In genomic region chr2:205556841-205557539, GRCh38 we compare ENCODE assay signal across 28 cellular contexts.
DNase-seq lines count a peak whose midpoint lies in the region; ATAC-seq, FAIRE-seq and TF ChIP-seq lines count a peak whose summit lies in the region.
"Had no signal": no experiment of that assay in that cellular context is flagged by ENCODE, and none has a peak within 500 bp of the region (broad histone marks: within the 10 kb centered on the region; RNA-seq: fewer than 3 reads in every experiment).

No MANE protein-coding gene starts in this region.

- no peaks in the 10 kb centered on the region for H3K4me1 ChIP-seq in HEK293 (ENCODE audit: control insufficient read depth, insufficient read depth, low read length)
- H3K4me1 ChIP-seq in K562 (replicated peaks in 1 of 2; ENCODE audit: control insufficient read depth in 2 of 2, insufficient read depth in 2 of 2, low read length in 2 of 2): no peaks in the 10 kb centered on the region
- H3K4me1 ChIP-seq: esophagus squamous epithelium, gastroesophageal sphincter, spleen, uterus had no signal

- H3K79me2 ChIP-seq in K562 (ENCODE audit: control insufficient read depth, insufficient read depth, low read length): no peaks in the 10 kb centered on the region

- ATAC-seq in K562: no peak
- ATAC-seq: gastroesophageal sphincter; naive thymus-derived CD4-positive, alpha-beta T cell; SK-N-SH treated with all-trans-retinoic acid at 6 μM for 48 hours; stimulated activated memory B cell treated with anti-CD40 and anti-IgM and Interleukin-4, amounts not matched to agents 10 μg/mL and 1 μg/mL and 100 μg/mL, for 72 hours had no signal

- H3K36me3 ChIP-seq in HEK293 (ENCODE audit: control insufficient read depth in 2 of 2, insufficient read depth in 1 of 2, low read length in 2 of 2) (no peaks in the 10 kb centered on the region), K562 (ENCODE audit: control insufficient read depth, insufficient read depth, low read length) (no peaks in the 10 kb centered on the region)
- H3K36me3 ChIP-seq: cardiac muscle cell, esophagus squamous epithelium, spleen, uterus, WERI-Rb-1 had no signal

- TF ChIP-seq POLR2A in K562 (conservative IDR thresholded peaks at IDR 0.05): no peak

- BruUV-seq in K562 (replicated peaks; lab: Mats Ljungman, UMichigan): no TSS peak

- no peak overlapping the region for H2AFZ ChIP-seq in K562 (ENCODE audit: low read depth, low read length)

- WGBS in K562 (ENCODE audit: insufficient coverage, low coverage, missing lambda C conversion rate): 4% methylated on average over 18 of the region's 18 CpGs

- FAIRE-seq in K562 (lab: Jason Lieb, UNC): no peak

- H3K4me3 Mint-ChIP-seq in nephron progenitor cell: peak overlapping the region; percentile 10
- H3K4me3 Mint-ChIP-seq: activated naive CD4-positive, alpha-beta T cell treated with anti-CD3 and anti-CD28 coated beads, Interleukin-2, amount 50 U/mL, for 24 hours; activated T-helper 1 cell treated with anti-CD3 and anti-CD28 coated beads, Interleukin-12 subunit alpha, Interleukin-12 subunit beta, Interleukin-2, Interleukin-4 antibody, amounts not matched to agents 30 ng/mL and 10 ng/mL and 1 ng/mL, durations not matched to agents 14 hours and 24 hours and 36 hours; mesothelial cell of epicardium; naive thymus-derived CD4-positive, alpha-beta T cell; stimulated activated memory B cell treated with anti-CD40 and anti-IgM and Interleukin-4, amounts not matched to agents 10 μg/mL and 1 μg/mL and 100 μg/mL, for 72 hours had no signal

- no peak overlapping the region for H3K27ac ChIP-seq in HEK293 (ENCODE audit: extremely low read depth, low read depth, low read length)
- no peak overlapping the region for H3K27ac ChIP-seq in K562 (ENCODE audit: extremely low read depth, low read depth, low read length)
- H3K27ac ChIP-seq: cardiac muscle cell, esophagus squamous epithelium, gastroesophageal sphincter, RWPE1, spleen, uterus, WERI-Rb-1 had no signal

- no peaks in the 10 kb centered on the region for H3K36me3 Mint-ChIP-seq in nephron progenitor cell (ENCODE audit: low read depth)
- H3K36me3 Mint-ChIP-seq: activated naive CD4-positive, alpha-beta T cell treated with anti-CD3 and anti-CD28 coated beads, Interleukin-2, amount 50 U/mL, for 24 hours; mesothelial cell of epicardium; naive thymus-derived CD4-positive, alpha-beta T cell; stimulated activated memory B cell treated with anti-CD40 and anti-IgM and Interleukin-4, amounts not matched to agents 10 μg/mL and 1 μg/mL and 100 μg/mL, for 72 hours had no signal

- H3K4me1 Mint-ChIP-seq in nephron progenitor cell: peaks cover 58% of the 10 kb centered on the region
- H3K4me1 Mint-ChIP-seq: activated naive CD4-positive, alpha-beta T cell treated with anti-CD3 and anti-CD28 coated beads, Interleukin-2, amount 50 U/mL, for 24 hours; naive thymus-derived CD4-positive, alpha-beta T cell; stimulated activated memory B cell treated with anti-CD40 and anti-IgM and Interleukin-4, amounts not matched to agents 10 μg/mL and 1 μg/mL and 100 μg/mL, for 72 hours had no signal

- no peaks in the 10 kb centered on the region for H3K9me3 Mint-ChIP-seq in nephron progenitor cell
- H3K9me3 Mint-ChIP-seq: activated naive CD4-positive, alpha-beta T cell treated with anti-CD3 and anti-CD28 coated beads, Interleukin-2, amount 50 U/mL, for 24 hours; activated T-helper 1 cell treated with anti-CD3 and anti-CD28 coated beads, Interleukin-12 subunit alpha, Interleukin-12 subunit beta, Interleukin-2, Interleukin-4 antibody, amounts not matched to agents 30 ng/mL and 10 ng/mL and 1 ng/mL, durations not matched to agents 14 hours and 24 hours and 36 hours; mesothelial cell of epicardium; naive thymus-derived CD4-positive, alpha-beta T cell; stimulated activated memory B cell treated with anti-CD40 and anti-IgM and Interleukin-4, amounts not matched to agents 10 μg/mL and 1 μg/mL and 100 μg/mL, for 72 hours had no signal

- H3K4me2 ChIP-seq in K562 (ENCODE audit: insufficient read depth, low read length): no peak overlapping the region

- DNase-seq in DMS79 treated with DMSO at 0.1 percent for 48 hours (lab: John Stamatoyannopoulos, UW): peak; percentile 85
- no peak for DNase-seq in K562 (ENCODE audit: extremely low read depth in 1 of 4, low spot score in 3 of 4)
- peak; percentile 12 for DNase-seq in nephron progenitor cell
- no peak for DNase-seq in activated CD4-positive, alpha-beta T cell treated with anti-CD3 and anti-CD28 coated beads, Interleukin-2, amount 50 U/mL, for 48 hours
- DNase-seq in AG08396 (ENCODE audit: low spot score): no peak
- no peak for DNase-seq in T1000 (lab: John Stamatoyannopoulos, UW)
- DNase-seq: activated CD4-positive, alpha-beta T cell treated with anti-CD3 and anti-CD28 coated beads, Interleukin-2, amount 50 U/mL, for 1 hour; anterior cingulate cortex; cortex of kidney; esophagus squamous epithelium; KG1; MM.1S; naive thymus-derived CD4-positive, alpha-beta T cell; NCI-H1436; NCI-H526; spleen; stimulated activated CD4-positive, alpha-beta T cell treated with anti-CD3 and anti-CD28 coated beads, Interleukin-2, amount 100 ng/mL, for 48 hours; uterus; WERI-Rb-1 had no signal

- POLR2A ChIA-PET in HEK293 (lab: Yijun Ruan, JAX) (no interaction called here), K562 (lab: Yijun Ruan, JAX) (interaction anchor here (0.7 to 0.9 kb wide), 2 partner anchors 231 to 691 kb away, joined by 3 read pairs; no protein-coding TSS in a partner anchor)

- intact Hi-C loops in K562 (cut with micrococcal nuclease): no loop called here

- H3K9me1 ChIP-seq in K562 (ENCODE audit: control insufficient read depth, insufficient read depth, low read length): no peaks in the 10 kb centered on the region

- H3K27ac Mint-ChIP-seq in nephron progenitor cell: peak overlapping the region; percentile 78
- H3K27ac Mint-ChIP-seq: activated naive CD4-positive, alpha-beta T cell treated with anti-CD3 and anti-CD28 coated beads, Interleukin-2, amount 50 U/mL, for 24 hours; activated T-helper 1 cell treated with anti-CD3 and anti-CD28 coated beads, Interleukin-12 subunit alpha, Interleukin-12 subunit beta, Interleukin-2, Interleukin-4 antibody, amounts not matched to agents 30 ng/mL and 10 ng/mL and 1 ng/mL, durations not matched to agents 14 hours and 24 hours and 36 hours; mesothelial cell of epicardium; stimulated activated memory B cell treated with anti-CD40 and anti-IgM and Interleukin-4, amounts not matched to agents 10 μg/mL and 1 μg/mL and 100 μg/mL, for 72 hours had no signal

- no peak overlapping the region for H3K4me3 ChIP-seq in HEK293 (ENCODE audit: low read depth, low read length)
- H3K4me3 ChIP-seq in K562: no peak overlapping the region
- H3K4me3 ChIP-seq: cardiac muscle cell, esophagus squamous epithelium, gastroesophageal sphincter, spleen, uterus had no signal

- TF ChIP-seq EP300 in K562 (IDR thresholded peaks at IDR 0.05; ENCODE audit: low read length): no peak

- H4K20me1 ChIP-seq in K562 (replicated peaks; ENCODE audit: control insufficient read depth, insufficient read depth, low read length): no peaks in the 10 kb centered on the region

- TF ChIP-seq RAD21 in K562 (CRISPR knock-in tag; conservative IDR thresholded peaks at IDR 0.05 in 1 of 2, IDR thresholded peaks at IDR 0.05 in 1 of 2): no peak

- no peaks in the 10 kb centered on the region; a peak in 1 of 5 replicates for H3K27me3 ChIP-seq in K562 (ENCODE audit: control insufficient read depth in 2 of 2, insufficient read depth in 2 of 2, low read length in 2 of 2)
- H3K27me3 ChIP-seq: cardiac muscle cell, gastroesophageal sphincter, spleen, uterus had no signal

- no peaks in the 10 kb centered on the region for H3K27me3 Mint-ChIP-seq in nephron progenitor cell (ENCODE audit: low read depth, poor library complexity)
- H3K27me3 Mint-ChIP-seq: activated naive CD4-positive, alpha-beta T cell treated with anti-CD3 and anti-CD28 coated beads, Interleukin-2, amount 50 U/mL, for 24 hours had no signal

- H3K9ac ChIP-seq in K562 (ENCODE audit: insufficient read depth in 1 of 2, low read depth in 2 of 2, low read length in 2 of 2): no peak overlapping the region

- in situ Hi-C loops in K562 (cut with MboI): no loop called here

- TF ChIP-seq CTCF in HEK293 (tag by site-specific recombination; IDR thresholded peaks at IDR 0.05) (no peak), K562 (IDR thresholded peaks at IDR 0.05 in 2 of 3, conservative IDR thresholded peaks at IDR 0.05 in 1 of 3; ENCODE audit: insufficient read depth in 2 of 3, low read depth in 1 of 3, low read length in 3 of 3) (no peak), nephron progenitor cell (IDR thresholded peaks at IDR 0.05) (no peak)

- H3K9me3 ChIP-seq in HEK293 (ENCODE audit: control insufficient read depth, insufficient read depth, low read depth, low read length): no peaks in the 10 kb centered on the region
- no peaks in the 10 kb centered on the region for H3K9me3 ChIP-seq in K562 (replicated peaks; ENCODE audit: control insufficient read depth, insufficient read depth, low read depth, low read length)
- H3K9me3 ChIP-seq: esophagus squamous epithelium, gastroesophageal sphincter, spleen, uterus had no signal

- CTCF ChIA-PET in HEK293 (lab: Yijun Ruan, JAX): no interaction called here
- CTCF ChIA-PET in K562 (lab: Yijun Ruan, JAX; ENCODE audit: low intra/inter-chr PET ratio): no interaction called here

TF ChIP-seq in HEK293, 187 proteins besides CTCF, POLR2A, EP300 and RAD21 (continues in another document):
- no peak for TF ChIP-seq BCL6B (tag by site-specific recombination; IDR thresholded peaks at IDR 0.05)
- peak; percentile 47 for TF ChIP-seq ZFHX2 (tag by site-specific recombination; conservative IDR thresholded peaks at IDR 0.05)

TF ChIP-seq in K562, 482 proteins besides CTCF, POLR2A, EP300 and RAD21 (continues in another document):
- TF ChIP-seq PBX2 (CRISPR knock-in tag; IDR thresholded peaks at IDR 0.05; ENCODE audit: low read depth): no peak
- TF ChIP-seq PBX2 (tag; conservative IDR thresholded peaks at IDR 0.05; ENCODE audit: low read depth): no peak

Comparison
In these comparisons a context has a peak if more than half of its experiments do, and no peak if none do; other contexts are left out.
1. DNase-seq: peak in DMS79 treated with DMSO at 0.1 percent for 48 hours (single experiment) and nephron progenitor cell (single experiment); none in K562 (0 of 4), activated CD4-positive, alpha-beta T cell treated with anti-CD3 and anti-CD28 coated beads, Interleukin-2, amount 50 U/mL, for 48 hours (0 of 2), AG08396 (single experiment) and T1000 (single experiment).